22 cellular contexts compared by ENCODE assay signal in the genomic region with DNA sequence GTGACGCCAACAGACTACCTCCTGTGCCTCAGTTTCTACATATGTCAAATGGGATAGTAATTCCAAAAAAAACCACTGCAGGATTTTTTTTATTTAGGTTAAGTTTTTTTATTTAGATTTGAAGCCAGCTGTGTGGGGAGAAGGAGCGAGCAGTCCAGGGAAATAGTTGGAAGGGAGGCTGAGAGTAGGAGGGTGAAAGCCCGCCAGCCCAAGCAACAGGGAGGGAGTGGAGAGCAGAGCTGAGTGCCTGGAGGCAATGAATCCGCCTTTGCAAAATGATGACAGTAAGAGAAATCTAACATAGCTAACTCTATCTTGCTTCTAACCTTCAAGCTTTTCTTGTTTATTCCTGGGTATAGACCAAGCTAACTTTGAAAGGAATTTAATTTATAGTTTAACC. TPM values are rescaled to one million over a fixed set of nuclear protein-coding genes. Genes with fewer than 3 reads are reported as not detected.
DNase-seq lines count a peak whose midpoint lies in the region; ATAC-seq and TF ChIP-seq lines count a peak whose summit lies in the region.
"Had no signal": no experiment of that assay in that cellular context is flagged by ENCODE, and none has a peak within 500 bp of the region (broad histone marks: within the 10 kb centered on the region; RNA-seq: fewer than 3 reads in every experiment).

No MANE protein-coding gene starts in this region.

- TF ChIP-seq CTCF in right atrium auricular region (IDR thresholded peaks at IDR 0.05) (no peak), IMR-90 (conservative IDR thresholded peaks at IDR 0.05; ENCODE audit: low read depth, low read length) (no peak), fibroblast of the aortic adventitia (IDR thresholded peaks at IDR 0.05; ENCODE audit: insufficient read depth, low read length) (no peak)

- H3K9me1 ChIP-seq in IMR-90 (ENCODE audit: insufficient read depth, low read length) = peaks cover 4% of the 10 kb centered on the region; the same call in 1 of the 2 replicates

- H3K27ac ChIP-seq in right atrium auricular region (no peak overlapping the region), IMR-90 (ENCODE audit: insufficient read depth, low read length) (no peak overlapping the region)
- H3K27ac ChIP-seq: 22Rv1 had no signal

- 20% methylated on average over 1 of the region's 4 CpGs; no CpG with 5 or more reads in 1 of the 2 experiments for whole genome bisulfite sequencing in IMR-90 (ENCODE audit: extremely low coverage in 2 of 2, insufficient read length in 1 of 2), 2 experiments

- H3K79me1 ChIP-seq in IMR-90 (ENCODE audit: low read depth in 1 of 2, low read length in 2 of 2) = no peaks in the 10 kb centered on the region

- no peak overlapping the region for H3K18ac ChIP-seq in IMR-90 (ENCODE audit: low read depth, low read length)

- POLR2A ChIA-PET in IMR-90 (lab: Charles Lee; ENCODE audit: unreplicated experiment) = no interaction called here

- no peak for TF ChIP-seq POLR2A in IMR-90 (IDR thresholded peaks at IDR 0.05; ENCODE audit: low read depth, low read length)

- H3K36me3 ChIP-seq in right atrium auricular region = no peaks in the 10 kb centered on the region
- H3K36me3 ChIP-seq in IMR-90 (ENCODE audit: control insufficient read depth, insufficient read depth, low read length) = no peaks in the 10 kb centered on the region
- H3K36me3 ChIP-seq: BE2C had no signal

- H3K4me2 ChIP-seq in IMR-90 (ENCODE audit: low read depth, low read length) = no peak overlapping the region

- dilution Hi-C loops in IMR-90 (cut with HindIII; ENCODE audit: low sequenced_read_pairs, unreplicated experiment) = no loop called here

- no peak overlapping the region for H2AFZ ChIP-seq in IMR-90 (replicated peaks; ENCODE audit: low read length, poor library complexity)

- no TSS peak for BruUV-seq in IMR-90 (replicated peaks; lab: Mats Ljungman, UMichigan)

- no peak overlapping the region for H3K9ac ChIP-seq in IMR-90 (ENCODE audit: low read depth, low read length)

- no peak overlapping the region for H3K14ac ChIP-seq in IMR-90 (replicated peaks; ENCODE audit: low read depth, low read length)

- no peaks in the 10 kb centered on the region for H4K20me1 ChIP-seq in IMR-90 (ENCODE audit: insufficient read depth, low read length)

- H3K9me3 ChIP-seq in right atrium auricular region (peaks cover 0 to 8% of the 10 kb centered on the region in 2 donors), IMR-90 (ENCODE audit: control insufficient read depth, insufficient read depth, low read length) (peaks cover 9% of the 10 kb centered on the region)

- H2AK5ac ChIP-seq in IMR-90 (ENCODE audit: low read depth, low read length) = no peak overlapping the region

- no peaks in the 10 kb centered on the region for H3K27me3 ChIP-seq in right atrium auricular region
- no peaks in the 10 kb centered on the region for H3K27me3 ChIP-seq in IMR-90 (ENCODE audit: control insufficient read depth, insufficient read depth, low read length)
- H3K27me3 ChIP-seq: BE2C had no signal

- H4K5ac ChIP-seq in IMR-90 (ENCODE audit: low read depth, low read length) = no peak overlapping the region

- TF ChIP-seq RAD21 in IMR-90 (IDR thresholded peaks at IDR 0.05; ENCODE audit: low read length) = no peak

- H4K8ac ChIP-seq in IMR-90 (ENCODE audit: low read depth in 2 of 2, low read length in 2 of 2) = no peak overlapping the region

- H2BK120ac ChIP-seq in IMR-90 (ENCODE audit: low read depth, low read length) = no peak overlapping the region

- no peak overlapping the region for H3K56ac ChIP-seq in IMR-90 (ENCODE audit: extremely low read depth, insufficient read depth, low read length)

- no peak overlapping the region for H3K23ac ChIP-seq in IMR-90 (ENCODE audit: low read depth, low read length)

- H2BK5ac ChIP-seq in IMR-90 (ENCODE audit: low read depth, low read length, poor library complexity, severe bottlenecking) = no peak overlapping the region

- no peak overlapping the region for H2BK20ac ChIP-seq in IMR-90 (ENCODE audit: low read depth, low read length)

- H4K91ac ChIP-seq in IMR-90 (ENCODE audit: insufficient read depth, low read depth, low read length) = no peak overlapping the region

- DNase-seq in cardiac septum (ENCODE audit: low spot score) = peak; percentile 27
- DNase-seq in right atrium auricular region (ENCODE audit: low spot score) = no peak
- DNase-seq in IMR-90 = no peak
- peak; percentile 72 for DNase-seq in fibroblast of the aortic adventitia (ENCODE audit: low read depth)
- DNase-seq in occipital lobe (lab: John Stamatoyannopoulos, UW) = peak; percentile 25
- no peak for DNase-seq in SHP77 (lab: John Stamatoyannopoulos, UW)
- DNase-seq: BE2C; CD8-positive, alpha-beta memory T cell; DMS 273 treated with DMSO at 0.1 percent for 48 hours; DMS79; GF-D8; H7; Karpas-422; NCI-H1092 treated with DMSO at 0.1 percent for 48 hours; NCI-H1436; NCI-H187 treated with DMSO at 0.1 percent for 48 hours; NCI-H2171 treated with DMSO at 0.1 percent for 48 hours; NCI-H524; NCI-H774 had no signal

- H2AK9ac ChIP-seq in IMR-90 (replicated peaks; ENCODE audit: low read depth, low read length, poor library complexity) = no peak overlapping the region

- no peaks in the 10 kb centered on the region for H3K4me1 ChIP-seq in right atrium auricular region
- H3K4me1 ChIP-seq in IMR-90 (ENCODE audit: control insufficient read depth, insufficient read depth, low read length) = peaks cover 11% of the 10 kb centered on the region; the same call in 1 of the 2 replicates
- H3K4me1 ChIP-seq: BE2C had no signal

- ATAC-seq in IMR-90 (ENCODE audit: low read depth) (peak; percentile 52; the same call in 1 of the 2 replicates), HG02642 (IDR thresholded peaks at IDR 0.05; ENCODE audit: poor library complexity, unreplicated experiment) (no peak), GM18511 (IDR thresholded peaks at IDR 0.05; ENCODE audit: unreplicated experiment) (no peak)

- CTCF ChIA-PET in IMR-90 (lab: Yijun Ruan, JAX) = no interaction called here

- H2BK15ac ChIP-seq in IMR-90 (ENCODE audit: low read depth, low read length) = no peak overlapping the region

- intact Hi-C loops in cardiac septum (cut with DNase I) (no loop called here), IMR-90 (cut with micrococcal nuclease) (no loop called here)

- no peak overlapping the region for H3K4ac ChIP-seq in IMR-90 (ENCODE audit: low read depth, low read length)

- H3K4me3 ChIP-seq in right atrium auricular region (no peak overlapping the region), IMR-90 (ENCODE audit: insufficient read depth, low read depth, low read length) (no peak overlapping the region), fibroblast of the aortic adventitia (ENCODE audit: low read depth, low read length) (no peak overlapping the region)

- in situ Hi-C loops in IMR-90 (cut with MboI; ENCODE audit: low sequenced_read_pairs) = no loop called here

TF ChIP-seq in IMR-90, 13 proteins besides CTCF, POLR2A, EP300 and RAD21:
- TF ChIP-seq, protein P1, sequence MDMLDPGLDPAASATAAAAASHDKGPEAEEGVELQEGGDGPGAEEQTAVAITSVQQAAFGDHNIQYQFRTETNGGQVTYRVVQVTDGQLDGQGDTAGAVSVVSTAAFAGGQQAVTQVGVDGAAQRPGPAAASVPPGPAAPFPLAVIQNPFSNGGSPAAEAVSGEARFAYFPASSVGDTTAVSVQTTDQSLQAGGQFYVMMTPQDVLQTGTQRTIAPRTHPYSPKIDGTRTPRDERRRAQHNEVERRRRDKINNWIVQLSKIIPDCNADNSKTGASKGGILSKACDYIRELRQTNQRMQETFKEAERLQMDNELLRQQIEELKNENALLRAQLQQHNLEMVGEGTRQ (IDR thresholded peaks at IDR 0.05; ENCODE audit: low read depth, low read length) = no peak
- TF ChIP-seq CEBPB (IDR thresholded peaks at IDR 0.05; ENCODE audit: low read depth, low read length) = no peak
- no peak for TF ChIP-seq NFE2L2 (IDR thresholded peaks at IDR 0.05; ENCODE audit: low read depth, low read length)
- no peak for TF ChIP-seq MAZ (IDR thresholded peaks at IDR 0.05; ENCODE audit: borderline replicate concordance, low read depth, low read length)
- no peak for TF ChIP-seq CHD1 (IDR thresholded peaks at IDR 0.05; ENCODE audit: low read depth, low read length)
- no peak for TF ChIP-seq RFX5 (IDR thresholded peaks at IDR 0.05; ENCODE audit: low read depth, low read length)
- no peak for TF ChIP-seq BHLHE40 (IDR thresholded peaks at IDR 0.05; ENCODE audit: low read depth, low read length)
- no peak for TF ChIP-seq RCOR1 (IDR thresholded peaks at IDR 0.05; ENCODE audit: insufficient replicate concordance, low read length)
- TF ChIP-seq MAFK (IDR thresholded peaks at IDR 0.05; ENCODE audit: low read depth, low read length) = no peak
- TF ChIP-seq FOS (IDR thresholded peaks at IDR 0.05; ENCODE audit: low read depth, low read length) = no peak
- no peak for TF ChIP-seq MXI1 (IDR thresholded peaks at IDR 0.05; ENCODE audit: borderline replicate concordance, low read depth, low read length)
- TF ChIP-seq, protein P2, sequence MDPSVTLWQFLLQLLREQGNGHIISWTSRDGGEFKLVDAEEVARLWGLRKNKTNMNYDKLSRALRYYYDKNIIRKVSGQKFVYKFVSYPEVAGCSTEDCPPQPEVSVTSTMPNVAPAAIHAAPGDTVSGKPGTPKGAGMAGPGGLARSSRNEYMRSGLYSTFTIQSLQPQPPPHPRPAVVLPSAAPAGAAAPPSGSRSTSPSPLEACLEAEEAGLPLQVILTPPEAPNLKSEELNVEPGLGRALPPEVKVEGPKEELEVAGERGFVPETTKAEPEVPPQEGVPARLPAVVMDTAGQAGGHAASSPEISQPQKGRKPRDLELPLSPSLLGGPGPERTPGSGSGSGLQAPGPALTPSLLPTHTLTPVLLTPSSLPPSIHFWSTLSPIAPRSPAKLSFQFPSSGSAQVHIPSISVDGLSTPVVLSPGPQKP (IDR thresholded peaks at IDR 0.05; ENCODE audit: borderline replicate concordance, low read depth, low read length) = no peak
- TF ChIP-seq SMC3 (IDR thresholded peaks at IDR 0.05; ENCODE audit: low read depth, low read length) = no peak

RNA-seq across cellular contexts. Expression of a gene that starts 15.6 kb away (rescaled TPM):
- 73.9 TPM for total RNA-seq in cardiac septum
- 100 to 1,000 TPM in 1 of 2 donors, 10 to 100 TPM in 1; 86.1 to 115 TPM for total RNA-seq in right atrium auricular region
- 74.4 and 76.2 TPM in 2 replicates for total RNA-seq in IMR-90 (2012; rRNA removed)
- polyA plus RNA-seq in IMR-90 (2012; rRNA removed) = 63.9 and 67.4 TPM in 2 replicates
- polyA plus RNA-seq in IMR-90 (2012; cell fraction: cytosol; rRNA removed) = 33.0 and 75.6 TPM in 2 replicates
- polyA plus RNA-seq in IMR-90 (2012; cell fraction: nucleus; rRNA removed; ENCODE audit: low replicate concordance) = 260 and 261 TPM in 2 replicates
- total RNA-seq in fibroblast of the aortic adventitia (ENCODE audit: low replicate concordance) = 75.6 and 98.9 TPM in 2 replicates
- 14.5 TPM for total RNA-seq in occipital lobe

Comparison
In these comparisons a context has a peak if more than half of its experiments do, and no peak if none do; other contexts are left out.
1. DNase-seq: peak in cardiac septum (single experiment), fibroblast of the aortic adventitia (single experiment) and occipital lobe (single experiment); none in right atrium auricular region (single experiment), IMR-90 (single experiment) and SHP77 (0 of 2).